In the genomic region with DNA sequence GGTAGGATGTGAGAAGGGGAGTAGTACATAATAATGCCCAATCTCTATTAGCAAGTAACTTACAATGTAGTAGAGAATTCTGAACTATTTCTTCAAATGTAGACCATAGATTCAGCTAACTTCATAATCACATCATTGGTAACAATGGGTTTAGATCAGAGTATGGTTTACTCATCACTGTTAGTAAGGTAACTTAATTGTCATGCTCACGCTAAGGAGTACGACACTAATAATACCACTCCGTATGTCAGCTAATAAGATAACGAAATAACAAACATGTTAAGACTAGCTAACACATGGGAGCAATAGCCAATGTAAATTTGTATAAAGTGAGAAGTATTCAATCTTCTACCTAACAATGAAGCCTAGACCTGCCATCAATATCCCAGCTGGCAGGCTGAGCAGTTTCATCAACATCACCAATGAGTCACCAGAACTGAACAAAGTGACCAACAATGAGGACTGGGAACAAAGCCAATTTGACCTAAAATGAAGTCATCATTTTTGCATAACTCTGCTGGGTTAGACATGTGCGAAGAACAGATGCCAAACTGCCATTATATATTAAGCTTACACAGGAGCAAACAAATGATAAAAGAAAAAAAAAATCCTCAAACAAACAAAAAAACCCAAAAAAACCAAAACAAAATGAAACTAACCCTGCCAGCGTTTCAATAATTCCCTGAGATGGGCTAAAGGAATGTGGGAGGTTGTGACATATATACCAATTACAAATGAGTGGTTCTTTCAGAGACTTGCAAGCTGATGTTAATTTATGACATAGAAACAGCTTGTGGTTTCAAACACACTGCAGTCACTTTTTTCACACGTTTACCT, we compare ENCODE assay signal across 8 cellular contexts. TPM values are rescaled to one million over a fixed set of nuclear protein-coding genes. Genes with fewer than 3 reads are reported as not detected.
DNase-seq lines count a peak whose midpoint lies in the region; ATAC-seq and TF ChIP-seq lines count a peak whose summit lies in the region.

No MANE protein-coding gene starts in this region.

- H3K79me2 ChIP-seq in PC-3 (ENCODE audit: low read length) = no peaks in the 10 kb centered on the region

- CTCF ChIA-PET in PC-3 (lab: Charles Lee) = no interaction called here

- H3K27me3 ChIP-seq in HL-60 (ENCODE audit: insufficient read depth, poor library complexity, severe bottlenecking) (no peaks in the 10 kb centered on the region), PC-3 (ENCODE audit: low read length) (no peaks in the 10 kb centered on the region)

- peaks cover 8% of the 10 kb centered on the region; the same call in 1 of the 2 replicates for H3K36me3 ChIP-seq in PC-3 (ENCODE audit: low read depth, low read length)

- no TSS peak for BruUV-seq in PC-3 (replicated peaks; lab: Mats Ljungman, UMichigan)

- 0 out of 2 replicates have a peak overlapping the region, but pooled peaks have one; percentile 5 for H2AFZ ChIP-seq in PC-3 (ENCODE audit: low read length)

- H4K20me1 ChIP-seq in PC-3 (ENCODE audit: low read length) = no peaks in the 10 kb centered on the region

- POLR2A ChIA-PET in PC-3 (lab: Charles Lee; ENCODE audit: unreplicated experiment) = interaction anchor here (0.5 to 1.0 kb wide), 5 partner anchors 173 to 702 kb away, joined by 3 to 17 read pairs (median 4); no protein-coding TSS in a partner anchor

- no peaks in the 10 kb centered on the region for H3K9me3 ChIP-seq in PC-3 (ENCODE audit: low read length)

- no peaks in the 10 kb centered on the region for H3K9me2 ChIP-seq in PC-3 (replicated peaks; ENCODE audit: low read length)

- H3K4me2 ChIP-seq in PC-3 (ENCODE audit: low read length) = peak overlapping the region; percentile 21

- intact Hi-C loops in PC-3 (cut with micrococcal nuclease) = loop anchor here (10.0 kb wide), 2 partner anchors 312 to 342 kb away; no protein-coding TSS in a partner anchor

- no peak overlapping the region for H3K9ac ChIP-seq in PC-3 (ENCODE audit: low read length)

- peaks cover 39% of the 10 kb centered on the region for H3K4me1 ChIP-seq in PC-3 (ENCODE audit: insufficient read depth, low read length)

- H3K4me3 ChIP-seq in HL-60 (replicated peaks; ENCODE audit: insufficient read depth, low read length) (no peak overlapping the region), PC-3 (ENCODE audit: low read length) (no peak overlapping the region)

- TF ChIP-seq CTCF in HL-60 (IDR thresholded peaks at IDR 0.05; ENCODE audit: insufficient read depth, low read length) (no peak), PC-3 (conservative IDR thresholded peaks at IDR 0.05; ENCODE audit: low read depth, low read length) (no peak)

- ATAC-seq in GM21390 (IDR thresholded peaks at IDR 0.05; ENCODE audit: unreplicated experiment) (peak; percentile 75), PC-3 (peak; percentile 74)

- DNase-seq in DMS79 (lab: John Stamatoyannopoulos, UW) = peak; percentile 10
- peak; percentile 66 to 76 for DNase-seq in HL-60 (ENCODE audit: low read depth in 1 of 2, low spot score in 1 of 2)
- peak; percentile 99 for DNase-seq in PC-3
- peak; percentile 98 to 99 for DNase-seq in dermis microvascular lymphatic vessel endothelial cell (ENCODE audit: low read depth in 2 of 2)
- DNase-seq in mucosa of gallbladder (ENCODE audit: low spot score) = peak; percentile 81
- DNase-seq in ecto neural progenitor cell (ENCODE audit: low spot score) = no peak
- no peak for DNase-seq in islet precursor cell

- H3K27ac ChIP-seq in HL-60 (replicated peaks) (no peak overlapping the region; the same call in 1 of the 2 replicates), PC-3 (ENCODE audit: low read length) (peak overlapping the region; percentile 50)

- H3F3A ChIP-seq in PC-3 (ENCODE audit: low read length, unreplicated experiment) = no peaks in the 10 kb centered on the region

RNA-seq across cellular contexts. Expression of gene CCDC141, which starts 56.6 kb away (rescaled TPM):
- total RNA-seq in PC-3 (2014; rRNA removed) (0.40 and 1.1 TPM in 2 replicates), dermis microvascular lymphatic vessel endothelial cell (0.63 and 1.5 TPM in 2 replicates), mucosa of gallbladder (90.3 TPM)

Comparison
In these comparisons a context has a peak if more than half of its experiments do, and no peak if none do; other contexts are left out.
1. DNase-seq: peak in DMS79 (single experiment), HL-60 (2 of 2), PC-3 (single experiment), dermis microvascular lymphatic vessel endothelial cell (2 of 2) and mucosa of gallbladder (single experiment); none in ecto neural progenitor cell (single experiment) and islet precursor cell (single experiment).
2. RNA of gene CCDC141, which starts 56.6 kb away (total RNA-seq): 90.3 TPM in mucosa of gallbladder (single experiment); 0.63 to 1.5 TPM in dermis microvascular lymphatic vessel endothelial cell and 0.40 to 1.1 TPM in PC-3; every median in the first group is over 10 times any median in the second.